ENCODE assay signal across 12 cellular contexts in genomic region chr16:31537362-31537921, GRCh38. TPM values are rescaled to one million over a fixed set of nuclear protein-coding genes. Genes with fewer than 3 reads are reported as not detected.
DNase-seq lines count a peak whose midpoint lies in the region; FAIRE-seq and TF ChIP-seq lines count a peak whose summit lies in the region.
"Had no signal": no experiment of that assay in that cellular context is flagged by ENCODE, and none has a peak within 500 bp of the region (broad histone marks: within the 10 kb centered on the region; RNA-seq: fewer than 3 reads in every experiment).

No MANE protein-coding gene starts in this region.

- no peaks in the 10 kb centered on the region for H3K4me1 ChIP-seq in CD4-positive, alpha-beta memory T cell (ENCODE audit: insufficient read depth, low read length)
- H3K4me1 ChIP-seq in iPS DF 6.9 (ENCODE audit: control insufficient read depth, insufficient read depth, low read length), result no peaks in the 10 kb centered on the region

- no peak overlapping the region for H3K27ac Mint-ChIP-seq in CD4-positive, alpha-beta memory T cell
- H3K27ac Mint-ChIP-seq in activated naive CD8-positive, alpha-beta T cell, result peak overlapping the region; percentile 28
- H3K27ac Mint-ChIP-seq in progenitor cell of endocrine pancreas, result no peak overlapping the region

- no peaks in the 10 kb centered on the region for H3K27me3 ChIP-seq in CD4-positive, alpha-beta memory T cell (ENCODE audit: insufficient read depth, low read length)
- H3K27me3 ChIP-seq in iPS DF 6.9 (ENCODE audit: control insufficient read depth, insufficient read depth, low read length), result no peaks in the 10 kb centered on the region
- peaks cover 4% of the 10 kb centered on the region for H3K27me3 ChIP-seq in brain microvascular endothelial cell (replicated peaks)

- no peak overlapping the region for H3K4me3 ChIP-seq in CD4-positive, alpha-beta memory T cell (ENCODE audit: low read length in 2 of 2)
- H3K4me3 ChIP-seq in iPS DF 6.9 (ENCODE audit: low read length), result peak overlapping the region; percentile 48; the same call in 1 of the 2 replicates
- H3K4me3 ChIP-seq in brain microvascular endothelial cell (ENCODE audit: low read depth, low read length), result no peak overlapping the region

- no peaks in the 10 kb centered on the region for H3K36me3 ChIP-seq in CD4-positive, alpha-beta memory T cell (ENCODE audit: insufficient read depth, low read length)
- no peaks in the 10 kb centered on the region for H3K36me3 ChIP-seq in iPS DF 6.9 (ENCODE audit: control insufficient read depth, insufficient read depth, low read length)
- H3K36me3 ChIP-seq in brain microvascular endothelial cell (replicated peaks), result no peaks in the 10 kb centered on the region

- H3K27me3 Mint-ChIP-seq in CD4-positive, alpha-beta memory T cell, result peaks cover 26 to 43% of the 10 kb centered on the region in 2 donors
- peaks cover 25% of the 10 kb centered on the region for H3K27me3 Mint-ChIP-seq in activated naive CD8-positive, alpha-beta T cell
- H3K27me3 Mint-ChIP-seq in progenitor cell of endocrine pancreas, result peaks cover 5% of the 10 kb centered on the region

- H3K9me3 ChIP-seq in CD4-positive, alpha-beta memory T cell (ENCODE audit: control insufficient read depth in 1 of 2, low read length in 2 of 2), result peaks cover 0 to 2% of the 10 kb centered on the region in 2 donors
- no peaks in the 10 kb centered on the region for H3K9me3 ChIP-seq in iPS DF 6.9 (ENCODE audit: control insufficient read depth, insufficient read depth, low read length)

- no CpG with 5 or more reads among the region's 54 CpGs for WGBS in iPS DF 6.9 (ENCODE audit: insufficient coverage, insufficient read length)

- no peak overlapping the region for H3K27ac ChIP-seq in CD4-positive, alpha-beta memory T cell (ENCODE audit: low read depth, low read length)
- H3K27ac ChIP-seq in iPS DF 6.9 (ENCODE audit: low read length), result no peak overlapping the region
- no peak overlapping the region for H3K27ac ChIP-seq in brain microvascular endothelial cell

- intact Hi-C loops in CD4-positive, alpha-beta memory T cell (cut with micrococcal nuclease), result no loop called here

- no peak for FAIRE-seq in D721Med (lab: Jason Lieb, UNC)
- FAIRE-seq: frontal cortex had no signal

- peaks cover 0 to 13% (median 4%) of the 10 kb centered on the region in 4 donors for H3K4me1 Mint-ChIP-seq in CD4-positive, alpha-beta memory T cell
- peaks cover 13% of the 10 kb centered on the region for H3K4me1 Mint-ChIP-seq in activated naive CD8-positive, alpha-beta T cell (ENCODE audit: low read depth)
- H3K4me1 Mint-ChIP-seq in progenitor cell of endocrine pancreas (ENCODE audit: low read depth), result no peaks in the 10 kb centered on the region

- CTCF ChIA-PET in CD4-positive, alpha-beta memory T cell (lab: Charles Lee; ENCODE audit: partially characterized antibody), result no interaction called here

- in situ Hi-C loops in brain microvascular endothelial cell (cut with HindIII; ENCODE audit: low pct_ligation_motif_present, low sequenced_read_pairs), result no loop called here

- peaks cover 0 to 4% of the 10 kb centered on the region in 2 donors for H3K36me3 Mint-ChIP-seq in CD4-positive, alpha-beta memory T cell
- peaks cover 9% of the 10 kb centered on the region for H3K36me3 Mint-ChIP-seq in activated naive CD8-positive, alpha-beta T cell
- H3K36me3 Mint-ChIP-seq in progenitor cell of endocrine pancreas (ENCODE audit: insufficient read depth), result no peaks in the 10 kb centered on the region

- H3K9me3 Mint-ChIP-seq in CD4-positive, alpha-beta memory T cell, result peaks cover 3 to 27% (median 15%) of the 10 kb centered on the region in 8 donors
- peaks cover 9% of the 10 kb centered on the region for H3K9me3 Mint-ChIP-seq in activated naive CD8-positive, alpha-beta T cell (ENCODE audit: low read depth)
- peaks cover 23% of the 10 kb centered on the region for H3K9me3 Mint-ChIP-seq in progenitor cell of endocrine pancreas (ENCODE audit: low read depth)

- POLR2A ChIA-PET in CD4-positive, alpha-beta memory T cell (lab: Charles Lee; ENCODE audit: partially characterized antibody), result interaction anchor here (1.0 kb wide), 1 partner anchor 175 kb away, joined by 3 read pairs; a partner anchor contains a TSS

- peak overlapping the region in 5 of 8 donors; percentile 36 to 71 (median 61) for H3K4me3 Mint-ChIP-seq in CD4-positive, alpha-beta memory T cell
- peak overlapping the region; percentile 73 for H3K4me3 Mint-ChIP-seq in activated naive CD8-positive, alpha-beta T cell
- H3K4me3 Mint-ChIP-seq in progenitor cell of endocrine pancreas (ENCODE audit: low read depth), result peak overlapping the region; percentile 66

- no peak for TF ChIP-seq CTCF in progenitor cell of endocrine pancreas (IDR thresholded peaks at IDR 0.05; ENCODE audit: unreplicated experiment)
- no peak for TF ChIP-seq CTCF in D721Med (IDR thresholded peaks at IDR 0.05; ENCODE audit: insufficient read depth, missing control alignments)
- no peak for TF ChIP-seq CTCF in brain microvascular endothelial cell (IDR thresholded peaks at IDR 0.05; ENCODE audit: low read depth, low read length, missing control alignments)

- no peak for DNase-seq in CD4-positive, alpha-beta memory T cell
- no peak for DNase-seq in iPS DF 6.9 (ENCODE audit: low read depth, low spot score)
- DNase-seq in progenitor cell of endocrine pancreas (ENCODE audit: low spot score, unreplicated experiment), result peak; percentile 13
- no peak for DNase-seq in activated gamma-delta T cell (lab: John Stamatoyannopoulos, UW)
- no peak for DNase-seq in activated effector memory CD4-positive, alpha-beta T cell treated with anti-CD3 and anti-CD28 coated beads, Interleukin-2, amount 50 U/mL, for 16 hours
- no peak for DNase-seq in D721Med (ENCODE audit: insufficient read length, low spot score)
- no peak for DNase-seq in brain microvascular endothelial cell
- DNase-seq: activated naive CD4-positive, alpha-beta T cell treated with Interleukin-2 at 50 U/mL for 16 hours; NCI-H524 treated with DMSO at 0.1 percent for 48 hours; posterior cingulate gyrus had no signal

RNA-seq across cellular contexts. Expression of gene AHSP, which starts 9.7 kb away (rescaled TPM):
- not detected for total RNA-seq in CD4-positive, alpha-beta memory T cell
- polyA plus RNA-seq in CD4-positive, alpha-beta memory T cell, result not detected
- total RNA-seq in progenitor cell of endocrine pancreas, result not detected in 2 replicates

RNA-seq across cellular contexts. Expression of gene RUSF1, which starts 29.3 kb away (rescaled TPM):
- total RNA-seq in CD4-positive, alpha-beta memory T cell, result 100 to 1,000 TPM; 101 to 110 TPM
- polyA plus RNA-seq in CD4-positive, alpha-beta memory T cell, result 10 to 100 TPM; 16.3 to 21.9 TPM
- total RNA-seq in progenitor cell of endocrine pancreas, result 65.1 and 65.7 TPM in 2 replicates

RNA-seq across cellular contexts. Expression of gene SLC5A2, which starts 54.5 kb away (rescaled TPM):
- total RNA-seq in CD4-positive, alpha-beta memory T cell, result 1 to 10 TPM; 2.8 to 4.5 TPM
- polyA plus RNA-seq in CD4-positive, alpha-beta memory T cell, result 1 to 10 TPM in 1 of 2 donors, under 1 TPM in 1; 0.12 to 2.8 TPM
- 0.29 and 0.62 TPM in 2 replicates for total RNA-seq in progenitor cell of endocrine pancreas
